Comparison of ENCODE assay signal across 14 cellular contexts in genomic region chr11:20739004-20739612, GRCh38.
"Had no signal": no experiment of that assay in that cellular context is flagged by ENCODE, and none has a peak within 500 bp of the region (broad histone marks: within the 10 kb centered on the region; RNA-seq: fewer than 3 reads in every experiment).

No MANE protein-coding gene starts in this region.

- H3K9me3 ChIP-seq: gastrocnemius medialis, pancreas, tibial artery had no signal

- H3K4me3 ChIP-seq: cardiac muscle cell, gastrocnemius medialis, pancreas, tibial artery had no signal

- H3K9me3 Mint-ChIP-seq: activated CD4-positive, alpha-beta memory T cell treated with anti-CD3 and anti-CD28 coated beads for 36 hours; activated T-cell treated with anti-CD3 and anti-CD28 coated beads, Interleukin-2, amount 50 U/mL, for 4 hours had no signal

- H3K36me3 Mint-ChIP-seq: activated CD4-positive, alpha-beta memory T cell treated with anti-CD3 and anti-CD28 coated beads for 36 hours; activated CD8-positive, alpha-beta memory T cell treated with anti-CD3 and anti-CD28 coated beads, Interleukin-2, amount 10 ng/mL, durations not matched to agents 7 days and 5 days; naive B cell; stimulated activated effector memory CD8-positive, alpha-beta T cell treated with anti-CD3 and anti-CD28 coated beads, Interleukin-12 subunit alpha, Interleukin-12 subunit beta, amount 100 ng/mL, for 72 hours had no signal

- H3K27ac Mint-ChIP-seq: activated CD4-positive, alpha-beta memory T cell treated with anti-CD3 and anti-CD28 coated beads for 36 hours; activated CD4-positive, alpha-beta T cell treated with anti-CD3 and anti-CD28 coated beads for 36 hours; activated CD8-positive, alpha-beta memory T cell treated with anti-CD3 and anti-CD28 coated beads, Interleukin-2, amount 10 ng/mL, durations not matched to agents 7 days and 5 days; naive B cell; stimulated activated effector memory CD8-positive, alpha-beta T cell treated with anti-CD3 and anti-CD28 coated beads, Interleukin-12 subunit alpha, Interleukin-12 subunit beta, amount 100 ng/mL, for 72 hours had no signal

- H3K36me3 ChIP-seq: cardiac muscle cell, gastrocnemius medialis, pancreas, tibial artery, WERI-Rb-1 had no signal

- H3K27me3 ChIP-seq: cardiac muscle cell, gastrocnemius medialis, pancreas, tibial artery had no signal

- H3K27me3 Mint-ChIP-seq: activated CD4-positive, alpha-beta memory T cell treated with anti-CD3 and anti-CD28 coated beads for 36 hours; activated CD4-positive, alpha-beta T cell treated with anti-CD3 and anti-CD28 coated beads for 36 hours; activated CD8-positive, alpha-beta memory T cell treated with anti-CD3 and anti-CD28 coated beads, Interleukin-2, amount 10 ng/mL, durations not matched to agents 7 days and 5 days had no signal

- H3K4me3 Mint-ChIP-seq: activated CD4-positive, alpha-beta memory T cell treated with anti-CD3 and anti-CD28 coated beads for 36 hours; activated CD4-positive, alpha-beta T cell treated with anti-CD3 and anti-CD28 coated beads for 36 hours; activated CD8-positive, alpha-beta memory T cell treated with anti-CD3 and anti-CD28 coated beads, Interleukin-2, amount 10 ng/mL, durations not matched to agents 7 days and 5 days; activated T-cell treated with anti-CD3 and anti-CD28 coated beads, Interleukin-2, amount 50 U/mL, for 4 hours; naive B cell; stimulated activated effector memory CD8-positive, alpha-beta T cell treated with anti-CD3 and anti-CD28 coated beads, Interleukin-12 subunit alpha, Interleukin-12 subunit beta, amount 100 ng/mL, for 72 hours had no signal

- H3K4me1 Mint-ChIP-seq: activated CD4-positive, alpha-beta T cell treated with anti-CD3 and anti-CD28 coated beads for 36 hours; activated CD8-positive, alpha-beta memory T cell treated with anti-CD3 and anti-CD28 coated beads, Interleukin-2, amount 10 ng/mL, durations not matched to agents 7 days and 5 days; naive B cell; stimulated activated effector memory CD8-positive, alpha-beta T cell treated with anti-CD3 and anti-CD28 coated beads, Interleukin-12 subunit alpha, Interleukin-12 subunit beta, amount 100 ng/mL, for 72 hours had no signal

- H3K27ac ChIP-seq: cardiac muscle cell, gastrocnemius medialis, pancreas, tibial artery, WERI-Rb-1 had no signal

- H3K4me1 ChIP-seq: gastrocnemius medialis, pancreas, tibial artery had no signal

- DNase-seq: activated CD4-positive, alpha-beta memory T cell treated with anti-CD3 and anti-CD28 coated beads for 36 hours; activated CD4-positive, alpha-beta T cell treated with anti-CD3 and anti-CD28 coated beads for 36 hours; activated CD8-positive, alpha-beta memory T cell treated with anti-CD3 and anti-CD28 coated beads, Interleukin-2, amount 10 ng/mL, durations not matched to agents 7 days and 5 days; activated effector memory CD4-positive, alpha-beta T cell treated with Interleukin-2 at 50 U/mL for 16 hours; activated naive CD4-positive, alpha-beta T cell treated with anti-CD3 and anti-CD28 coated beads, Interleukin-2, amount 50 U/mL, for 16 hours; activated T-cell treated with anti-CD3 and anti-CD28 coated beads, Interleukin-2, amount 50 U/mL, for 4 hours; gastrocnemius medialis; islet precursor cell; naive B cell; pancreas; tibial artery; WERI-Rb-1 had no signal

- ATAC-seq: activated CD4-positive, alpha-beta T cell treated with anti-CD3 and anti-CD28 coated beads for 36 hours; activated CD8-positive, alpha-beta memory T cell treated with anti-CD3 and anti-CD28 coated beads, Interleukin-2, amount 10 ng/mL, durations not matched to agents 7 days and 5 days; activated T-cell treated with anti-CD3 and anti-CD28 coated beads, Interleukin-2, amount 50 U/mL, for 4 hours; gastrocnemius medialis; pancreas; stimulated activated effector memory CD8-positive, alpha-beta T cell treated with anti-CD3 and anti-CD28 coated beads, Interleukin-12 subunit alpha, Interleukin-12 subunit beta, amount 100 ng/mL, for 72 hours had no signal
